Comparison of ENCODE assay signal across 16 cellular contexts in the genomic region with DNA sequence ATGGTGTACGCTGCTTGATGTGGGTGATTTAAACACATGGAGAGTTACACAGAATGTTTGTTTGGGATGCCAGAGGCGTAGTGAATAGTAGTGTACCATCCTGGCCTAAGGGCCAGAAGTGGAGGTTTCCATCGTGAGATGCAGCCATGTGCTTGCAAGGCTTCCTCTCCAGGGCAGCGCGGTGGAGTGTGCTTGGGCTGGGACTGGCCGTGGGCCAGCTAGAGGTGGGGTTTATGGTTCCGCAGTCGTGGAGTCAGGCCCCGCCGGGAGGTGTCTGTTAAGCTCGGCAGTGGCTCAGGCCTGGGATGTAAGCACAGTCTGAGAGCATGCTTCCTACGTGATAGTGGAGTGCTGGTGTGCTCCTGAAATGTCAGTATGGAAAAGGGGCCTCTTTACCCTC. TPM values are rescaled to one million over a fixed set of nuclear protein-coding genes. Genes with fewer than 3 reads are reported as not detected.
A peak's percentile ranks its signal among the peaks of the same experiment; 100 is the strongest.
DNase-seq lines count a peak whose midpoint lies in the region; ATAC-seq and TF ChIP-seq lines count a peak whose summit lies in the region.
"Had no signal": no experiment of that assay in that cellular context is flagged by ENCODE, and none has a peak within 500 bp of the region (broad histone marks: within the 10 kb centered on the region; RNA-seq: fewer than 3 reads in every experiment).

No MANE protein-coding gene starts in this region.

- H3K4me3 Mint-ChIP-seq in mesothelial cell of epicardium = no peak overlapping the region
- no peak overlapping the region for H3K4me3 Mint-ChIP-seq in activated CD8-positive, alpha-beta T cell treated with anti-CD3 and anti-CD28 coated beads for 36 hours

- H3K36me3 Mint-ChIP-seq in mesothelial cell of epicardium = peaks cover 19% of the 10 kb centered on the region
- H3K36me3 Mint-ChIP-seq in activated CD8-positive, alpha-beta T cell treated with anti-CD3 and anti-CD28 coated beads for 36 hours (ENCODE audit: low read depth) = no peaks in the 10 kb centered on the region

- H3K27ac Mint-ChIP-seq in mesothelial cell of epicardium = peak overlapping the region; percentile 30
- H3K27ac Mint-ChIP-seq in activated CD8-positive, alpha-beta T cell treated with anti-CD3 and anti-CD28 coated beads for 36 hours = no peak overlapping the region

- no peaks in the 10 kb centered on the region for H3K9me3 ChIP-seq in BE2C
- H3K9me3 ChIP-seq in HEK293 (ENCODE audit: control insufficient read depth, insufficient read depth, low read depth, low read length) = no peaks in the 10 kb centered on the region

- POLR2A ChIA-PET in HEK293 (lab: Yijun Ruan, JAX) = no interaction called here
- POLR2A ChIA-PET in activated CD8-positive, alpha-beta T cell treated with anti-CD3 and anti-CD28 coated beads for 36 hours (lab: Charles Lee) = no interaction called here

- no peaks in the 10 kb centered on the region for H3K27me3 ChIP-seq in BE2C

- no peaks in the 10 kb centered on the region for H3K27me3 Mint-ChIP-seq in mesothelial cell of epicardium (ENCODE audit: low read depth)
- H3K27me3 Mint-ChIP-seq in activated CD8-positive, alpha-beta T cell treated with anti-CD3 and anti-CD28 coated beads for 36 hours = peaks cover 4% of the 10 kb centered on the region

- CTCF ChIA-PET in HEK293 (lab: Yijun Ruan, JAX) = no interaction called here
- CTCF ChIA-PET in activated CD8-positive, alpha-beta T cell treated with anti-CD3 and anti-CD28 coated beads for 36 hours (lab: Charles Lee) = interaction anchor here (1.4 kb wide), 1 partner anchor 181 kb away, joined by 3 read pairs; no protein-coding TSS in a partner anchor

- H3K4me3 ChIP-seq in BE2C (ENCODE audit: low read depth, low read length) = no peak overlapping the region
- no peak overlapping the region for H3K4me3 ChIP-seq in HEK293 (ENCODE audit: low read depth, low read length)

- no peaks in the 10 kb centered on the region for H3K9me3 Mint-ChIP-seq in mesothelial cell of epicardium
- H3K9me3 Mint-ChIP-seq in activated CD8-positive, alpha-beta T cell treated with anti-CD3 and anti-CD28 coated beads for 36 hours = no peaks in the 10 kb centered on the region

- H3K36me3 ChIP-seq in BE2C = 0 out of 2 replicates have a peak, but pooled peaks cover 3% of the 10 kb centered on the region
- no peaks in the 10 kb centered on the region for H3K36me3 ChIP-seq in HEK293 (ENCODE audit: control insufficient read depth in 2 of 2, insufficient read depth in 1 of 2, low read length in 2 of 2)

- peaks cover 85% of the 10 kb centered on the region for H3K4me1 Mint-ChIP-seq in mesothelial cell of epicardium
- H3K4me1 Mint-ChIP-seq in activated CD8-positive, alpha-beta T cell treated with anti-CD3 and anti-CD28 coated beads for 36 hours (ENCODE audit: low read depth) = no peaks in the 10 kb centered on the region

- no peak for ATAC-seq in GM18870 (IDR thresholded peaks at IDR 0.05; ENCODE audit: unreplicated experiment)
- no peak for ATAC-seq in esophagus mucosa
- no peak for ATAC-seq in activated CD8-positive, alpha-beta T cell treated with anti-CD3 and anti-CD28 coated beads for 36 hours

- DNase-seq in BE2C (peak; percentile 73), cardiac septum (ENCODE audit: low spot score) (peak; percentile 82), mesothelial cell of epicardium (ENCODE audit: low spot score in 2 of 2, unreplicated experiment in 2 of 2) (peak in 1 of 2 experiments; percentile 67)
- DNase-seq in activated naive CD4-positive, alpha-beta T cell (lab: John Stamatoyannopoulos, UW) = no peak
- no peak for DNase-seq in activated CD8-positive, alpha-beta T cell treated with anti-CD3 and anti-CD28 coated beads for 36 hours
- DNase-seq: DMS 273 treated with DMSO at 0.1 percent for 48 hours, KG1, NCI-H1417 treated with DMSO at 0.1 percent for 48 hours, NCI-H2029, NCI-H526, OCI-M1 had no signal

- H3K27ac ChIP-seq in HEK293 (ENCODE audit: extremely low read depth, low read depth, low read length) = no peak overlapping the region
- H3K27ac ChIP-seq: C4-2B had no signal

- TF ChIP-seq CTCF in BE2C (IDR thresholded peaks at IDR 0.05; ENCODE audit: low read depth, low read length) = no peak
- no peak for TF ChIP-seq CTCF in HEK293 (tag by site-specific recombination; IDR thresholded peaks at IDR 0.05)
- no peak for TF ChIP-seq CTCF in mesothelial cell of epicardium (IDR thresholded peaks at IDR 0.05; ENCODE audit: unreplicated experiment)
- no peak for TF ChIP-seq CTCF in activated CD8-positive, alpha-beta T cell treated with anti-CD3 and anti-CD28 coated beads for 36 hours (IDR thresholded peaks at IDR 0.05)

- H3K4me1 ChIP-seq in BE2C (no peaks in the 10 kb centered on the region), HEK293 (ENCODE audit: control insufficient read depth, insufficient read depth, low read length) (peaks cover 2% of the 10 kb centered on the region; the same call in 1 of the 2 replicates)

- intact Hi-C loops in cardiac septum (cut with DNase I) = no loop called here
- intact Hi-C loops in activated CD8-positive, alpha-beta T cell treated with anti-CD3 and anti-CD28 coated beads for 36 hours (cut with micrococcal nuclease) = no loop called here

TF ChIP-seq in HEK293, 187 proteins besides CTCF, POLR2A, EP300 and RAD21 (continues in another document):
- peak; percentile 82 for TF ChIP-seq GLIS1 (tag by site-specific recombination; IDR thresholded peaks at IDR 0.05)
- TF ChIP-seq ZNF600 (tag by site-specific recombination; IDR thresholded peaks at IDR 0.05) = 0 out of 2 replicates have a peak, but pooled peaks have one; percentile 19
- TF ChIP-seq ZBTB21 (tag by site-specific recombination; IDR thresholded peaks at IDR 0.05) = no peak
- no peak for TF ChIP-seq ZNF776 (tag by site-specific recombination; IDR thresholded peaks at IDR 0.05; ENCODE audit: borderline replicate concordance)
- TF ChIP-seq SP2 (tag by site-specific recombination; IDR thresholded peaks at IDR 0.05) = no peak
- TF ChIP-seq, protein P1, sequence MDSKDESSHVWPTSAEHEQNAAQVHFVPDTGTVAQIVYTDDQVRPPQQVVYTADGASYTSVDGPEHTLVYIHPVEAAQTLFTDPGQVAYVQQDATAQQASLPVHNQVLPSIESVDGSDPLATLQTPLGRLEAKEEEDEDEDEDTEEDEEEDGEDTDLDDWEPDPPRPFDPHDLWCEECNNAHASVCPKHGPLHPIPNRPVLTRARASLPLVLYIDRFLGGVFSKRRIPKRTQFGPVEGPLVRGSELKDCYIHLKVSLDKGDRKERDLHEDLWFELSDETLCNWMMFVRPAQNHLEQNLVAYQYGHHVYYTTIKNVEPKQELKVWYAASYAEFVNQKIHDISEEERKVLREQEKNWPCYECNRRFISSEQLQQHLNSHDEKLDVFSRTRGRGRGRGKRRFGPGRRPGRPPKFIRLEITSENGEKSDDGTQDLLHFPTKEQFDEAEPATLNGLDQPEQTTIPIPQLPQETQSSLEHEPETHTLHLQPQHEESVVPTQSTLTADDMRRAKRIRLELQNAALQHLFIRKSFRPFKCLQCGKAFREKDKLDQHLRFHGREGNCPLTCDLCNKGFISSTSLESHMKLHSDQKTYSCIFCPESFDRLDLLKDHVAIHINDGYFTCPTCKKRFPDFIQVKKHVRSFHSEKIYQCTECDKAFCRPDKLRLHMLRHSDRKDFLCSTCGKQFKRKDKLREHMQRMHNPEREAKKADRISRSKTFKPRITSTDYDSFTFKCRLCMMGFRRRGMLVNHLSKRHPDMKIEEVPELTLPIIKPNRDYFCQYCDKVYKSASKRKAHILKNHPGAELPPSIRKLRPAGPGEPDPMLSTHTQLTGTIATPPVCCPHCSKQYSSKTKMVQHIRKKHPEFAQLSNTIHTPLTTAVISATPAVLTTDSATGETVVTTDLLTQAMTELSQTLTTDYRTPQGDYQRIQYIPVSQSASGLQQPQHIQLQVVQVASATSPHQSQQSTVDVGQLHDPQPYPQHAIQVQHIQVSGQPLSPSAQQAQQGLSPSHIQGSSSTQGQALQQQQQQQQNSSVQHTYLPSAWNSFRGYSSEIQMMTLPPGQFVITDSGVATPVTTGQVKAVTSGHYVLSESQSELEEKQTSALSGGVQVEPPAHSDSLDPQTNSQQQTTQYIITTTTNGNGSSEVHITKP (tag by site-specific recombination; IDR thresholded peaks at IDR 0.05) = 0 out of 2 replicates have a peak, but pooled peaks have one; percentile 19
- no peak for TF ChIP-seq ZNF449 (tag by site-specific recombination; IDR thresholded peaks at IDR 0.05)

RNA-seq across cellular contexts. Expression of gene STOX2, which starts 14.1 kb away (rescaled TPM):
- 11.0 TPM for polyA plus RNA-seq in BE2C (2012; ENCODE audit: insufficient read depth, insufficient read length, low read depth)
- total RNA-seq in cardiac septum (9.4 TPM), mesothelial cell of epicardium (95.6 to 104 TPM (median 103 TPM) in 3 replicates), esophagus mucosa (12.0 TPM)
- total RNA-seq in activated CD8-positive, alpha-beta T cell treated with anti-CD3 and anti-CD28 coated beads for 36 hours = not detected
- total RNA-seq: RPMI7951 had no signal

Comparison
In these comparisons a context has a peak if more than half of its experiments do, and no peak if none do; other contexts are left out.
1. DNase-seq: peak in BE2C (single experiment) and cardiac septum (single experiment); none in activated naive CD4-positive, alpha-beta T cell (0 of 4) and activated CD8-positive, alpha-beta T cell treated with anti-CD3 and anti-CD28 coated beads for 36 hours (single experiment).
2. RNA of gene STOX2, which starts 14.1 kb away (total RNA-seq): 95.6 to 104 TPM in mesothelial cell of epicardium, 12.0 TPM in esophagus mucosa (single experiment) and 9.4 TPM in cardiac septum (single experiment); not detected in activated CD8-positive, alpha-beta T cell treated with anti-CD3 and anti-CD28 coated beads for 36 hours; every median in the first group is over 10 times any median in the second.